Comparison of ENCODE assay signal across 8 cellular contexts in genomic region chr19:51593969-51594773, GRCh38. TPM values are rescaled to one million over a fixed set of nuclear protein-coding genes. Genes with fewer than 3 reads are reported as not detected.
DNase-seq lines count a peak whose midpoint lies in the region; ATAC-seq and TF ChIP-seq lines count a peak whose summit lies in the region.

No MANE protein-coding gene starts in this region.

- TF ChIP-seq POLR2A in GM18951 (IDR thresholded peaks at IDR 0.05; ENCODE audit: extremely low read depth, insufficient read depth, insufficient read length) (peak; percentile 65), spleen (IDR thresholded peaks at IDR 0.05) (peak in 1 of 3 donors; percentile 56)

- in situ Hi-C loops in ACHN (cut with HindIII; ENCODE audit: low pct_ligation_motif_present, low pct_unique_long_range_greater_than_20kb, low sequenced_read_pairs) (no loop called here), GM18951 (cut with MboI; ENCODE audit: low sequenced_read_pairs, unreplicated experiment) (no loop called here)

- H3K4me1 ChIP-seq in spleen: peaks cover 4 to 25% (median 21%) of the 10 kb centered on the region in 6 donors

- WGBS in spleen, 5 donors: 0 to 1% (median 1%) methylated on average over 43 to 61 of the region's 61 CpGs

- H3K27ac ChIP-seq in spleen: peak overlapping the region; percentile 16 to 83 (median 70)

- peak in 1 of 11 experiments; percentile 32 for TF ChIP-seq CTCF in spleen (IDR thresholded peaks at IDR 0.05 in 8 of 11, conservative IDR thresholded peaks at IDR 0.05 in 3 of 11)

- H3K4me3 ChIP-seq in spleen: peak overlapping the region; percentile 49 to 79 (median 73)

- ATAC-seq in HG03175 (IDR thresholded peaks at IDR 0.05; ENCODE audit: unreplicated experiment): peak; percentile 98

- intact Hi-C loops in spleen (cut with DNase I; ENCODE audit: low total_unique reads): no loop called here

- no peaks in the 10 kb centered on the region for H3K36me3 ChIP-seq in spleen

- H3K9me3 ChIP-seq in spleen: peaks cover 0 to 12% (median 5%) of the 10 kb centered on the region in 8 donors

- peaks cover 0 to 6% (median 0%) of the 10 kb centered on the region in 7 donors for H3K27me3 ChIP-seq in spleen (replicated peaks in 1 of 7)

- DNase-seq in ACHN (peak; percentile 95), NCI-H226 (peak; percentile 99), cerebellar cortex (ENCODE audit: low spot score) (peak; percentile 98), iris pigment epithelial cell (ENCODE audit: low read depth) (peak; percentile 97), spleen (peak; percentile 100)
- peak; percentile 91 for DNase-seq in activated CD4-positive, CD25-positive, alpha-beta regulatory T cell treated with anti-CD3 and anti-CD28 coated beads, Interleukin-2, amount 50 U/mL, for 16 hours (ENCODE audit: low read depth, low spot score)

RNA-seq across cellular contexts. Expression of gene ZNF175, which starts 23.1 kb away (rescaled TPM):
- total RNA-seq in spleen: 10 to 100 TPM; 10.5 to 24.4 (median 18.4) TPM
- polyA plus RNA-seq in spleen: 1 to 10 TPM; 1.8 to 4.2 (median 2.0) TPM

RNA-seq across cellular contexts. Expression of gene SIGLEC5, which starts 36.0 kb away (rescaled TPM):
- 10 to 100 TPM in 1 of 7 donors, 1 to 10 TPM in 4, not detected in 2; 5.9 to 12.9 (median 9.8) TPM for total RNA-seq in spleen
- not detected for polyA plus RNA-seq in spleen

RNA-seq across cellular contexts. Expression of gene SIGLEC14, which starts 52.5 kb away (rescaled TPM):
- 100 to 1,000 TPM in 1 of 7 donors, 10 to 100 TPM in 4, not detected in 2; 40.1 to 101 (median 84.4) TPM for total RNA-seq in spleen
- 10 to 100 TPM; 13.3 to 20.8 (median 15.9) TPM for polyA plus RNA-seq in spleen

Comparison
In these comparisons a context has a peak if more than half of its experiments do, and no peak if none do; other contexts are left out.
1. Peak in every context shown above with its lines: DNase-seq, ATAC-seq, H3K4me3 ChIP-seq and H3K27ac ChIP-seq.